ENCODE assay signal across 17 cellular contexts in genomic region chr5:10902145-10902544, GRCh38.
A peak's percentile ranks its signal among the peaks of the same experiment; 100 is the strongest.
DNase-seq lines count a peak whose midpoint lies in the region; ATAC-seq and TF ChIP-seq lines count a peak whose summit lies in the region.
"Had no signal": no experiment of that assay in that cellular context is flagged by ENCODE, and none has a peak within 500 bp of the region (broad histone marks: within the 10 kb centered on the region; RNA-seq: fewer than 3 reads in every experiment).

No MANE protein-coding gene starts in this region.

- no peaks in the 10 kb centered on the region for H3K36me3 Mint-ChIP-seq in GM23338 (ENCODE audit: low read depth)

- H3F3A ChIP-seq in GM23338 (replicated peaks; ENCODE audit: low read depth) = no peaks in the 10 kb centered on the region

- peaks cover 64% of the 10 kb centered on the region for H3K4me1 ChIP-seq in GM23338 (ENCODE audit: insufficient read depth)
- no peaks in the 10 kb centered on the region for H3K4me1 ChIP-seq in gastroesophageal sphincter
- H3K4me1 ChIP-seq: colonic mucosa had no signal

- TF ChIP-seq CTCF in GM23338 (conservative IDR thresholded peaks at IDR 0.05; ENCODE audit: low read depth in 2 of 2) (no peak), foreskin fibroblast (IDR thresholded peaks at IDR 0.05; ENCODE audit: low read depth, low read length) (no peak), gastroesophageal sphincter (IDR thresholded peaks at IDR 0.05) (no peak)

- H3K4me2 ChIP-seq in GM23338 = peak overlapping the region; percentile 37; the same call in 1 of the 2 replicates

- peak; percentile 19 for DNase-seq in A172 (ENCODE audit: low spot score)
- DNase-seq in GM23338 (ENCODE audit: low spot score) = no peak
- peak; percentile 66 for DNase-seq in astrocyte of the hippocampus (ENCODE audit: low read depth, low spot score)
- peak; percentile 54 to 60 for DNase-seq in foreskin fibroblast
- DNase-seq in NCI-H2029 (lab: John Stamatoyannopoulos, UW) = no peak
- DNase-seq in HPDE6-E6E7 (ENCODE audit: extremely low spot score) = no peak
- DNase-seq: activated CD4-positive, alpha-beta T cell treated with anti-CD3 and anti-CD28 coated beads, Interleukin-2, amount 50 U/mL, for 4 hours; colonic mucosa; erythroblast; Karpas-422; NCI-H1436; NCI-H446 treated with DMSO at 0.1 percent for 48 hours; stimulated activated naive CD4-positive, alpha-beta T cell treated with Interleukin-2 at 50 U/mL for 16 hours had no signal

- H3K79me2 ChIP-seq in GM23338 (replicated peaks; ENCODE audit: insufficient read depth) = no peaks in the 10 kb centered on the region

- ATAC-seq in GM23338 (no peak), GM19452 (IDR thresholded peaks at IDR 0.05; ENCODE audit: unreplicated experiment) (no peak), gastroesophageal sphincter (no peak)
- ATAC-seq: left lobe of liver had no signal

- H3K9me3 Mint-ChIP-seq in GM23338 = no peaks in the 10 kb centered on the region; the same call in 2 of the 3 replicates
- H3K9me3 Mint-ChIP-seq: activated T-helper 1 cell treated with anti-CD3 and anti-CD28 coated beads, Interleukin-12 subunit alpha, Interleukin-12 subunit beta, Interleukin-2, Interleukin-4 antibody, amounts not matched to agents 30 ng/mL and 10 ng/mL and 1 ng/mL, durations not matched to agents 14 hours and 24 hours and 36 hours had no signal

- 0 out of 2 replicates have a peak overlapping the region, but pooled peaks have one; percentile 8 for H2AFZ ChIP-seq in GM23338

- no peak overlapping the region for H3K27ac ChIP-seq in GM23338 (ENCODE audit: low read depth)
- H3K27ac ChIP-seq in gastroesophageal sphincter = no peak overlapping the region
- H3K27ac ChIP-seq: colonic mucosa had no signal

- H3K4me3 ChIP-seq in GM23338 (no peak overlapping the region), foreskin fibroblast (ENCODE audit: low read depth in 1 of 2, low read length in 2 of 2) (no peak overlapping the region), gastroesophageal sphincter (no peak overlapping the region)
- H3K4me3 ChIP-seq: colonic mucosa had no signal

- H3K27ac Mint-ChIP-seq in GM23338 = no peak overlapping the region
- H3K27ac Mint-ChIP-seq: activated T-helper 1 cell treated with anti-CD3 and anti-CD28 coated beads, Interleukin-12 subunit alpha, Interleukin-12 subunit beta, Interleukin-2, Interleukin-4 antibody, amounts not matched to agents 30 ng/mL and 10 ng/mL and 1 ng/mL, durations not matched to agents 14 hours and 24 hours and 36 hours had no signal

- H4K20me1 ChIP-seq in GM23338 (replicated peaks; ENCODE audit: insufficient read depth) = no peaks in the 10 kb centered on the region

- peaks cover 3% of the 10 kb centered on the region for H3K27me3 Mint-ChIP-seq in GM23338 (ENCODE audit: insufficient read depth, low read depth, poor library complexity)

- H3K36me3 ChIP-seq in GM23338 (ENCODE audit: insufficient read depth) = no peaks in the 10 kb centered on the region
- H3K36me3 ChIP-seq in gastroesophageal sphincter = no peaks in the 10 kb centered on the region
- H3K36me3 ChIP-seq: colonic mucosa had no signal

- TF ChIP-seq EP300 in gastroesophageal sphincter (IDR thresholded peaks at IDR 0.05) = no peak

- peaks cover 71% of the 10 kb centered on the region for H3K4me1 Mint-ChIP-seq in GM23338

- 0 out of 2 replicates have a peak, but pooled peaks cover 5% of the 10 kb centered on the region for H3K9me2 ChIP-seq in GM23338 (ENCODE audit: insufficient read depth)

- TF ChIP-seq POLR2A in gastroesophageal sphincter (IDR thresholded peaks at IDR 0.05) = no peak

- H3K9me3 ChIP-seq in gastroesophageal sphincter = no peaks in the 10 kb centered on the region
- H3K9me3 ChIP-seq: colonic mucosa had no signal

- H3K27me3 ChIP-seq in GM23338 (ENCODE audit: insufficient read depth) (no peaks in the 10 kb centered on the region), gastroesophageal sphincter (peaks cover 9% of the 10 kb centered on the region)
- H3K27me3 ChIP-seq: colonic mucosa had no signal

- WGBS in gastroesophageal sphincter (ENCODE audit: low coverage in 1 of 2), 2 donors = 42 to 43% methylated on average over 2 of the region's 2 CpGs

- H3K4me3 Mint-ChIP-seq in GM23338 = no peak overlapping the region
- H3K4me3 Mint-ChIP-seq: activated T-helper 1 cell treated with anti-CD3 and anti-CD28 coated beads, Interleukin-12 subunit alpha, Interleukin-12 subunit beta, Interleukin-2, Interleukin-4 antibody, amounts not matched to agents 30 ng/mL and 10 ng/mL and 1 ng/mL, durations not matched to agents 14 hours and 24 hours and 36 hours had no signal

TF ChIP-seq in GM23338, 12 proteins besides CTCF, POLR2A, EP300 and RAD21 (continues in another document):
- TF ChIP-seq NANOG (IDR thresholded peaks at IDR 0.05; ENCODE audit: borderline replicate concordance) (no peak), ZNF462 (CRISPR knock-in tag; IDR thresholded peaks at IDR 0.05) (no peak)

Comparison
In these comparisons a context has a peak if more than half of its experiments do, and no peak if none do; other contexts are left out.
1. DNase-seq: peak in A172 (single experiment), astrocyte of the hippocampus (single experiment) and foreskin fibroblast (2 of 2); none in GM23338 (single experiment), NCI-H2029 (single experiment) and HPDE6-E6E7 (single experiment).